In the genomic region with DNA sequence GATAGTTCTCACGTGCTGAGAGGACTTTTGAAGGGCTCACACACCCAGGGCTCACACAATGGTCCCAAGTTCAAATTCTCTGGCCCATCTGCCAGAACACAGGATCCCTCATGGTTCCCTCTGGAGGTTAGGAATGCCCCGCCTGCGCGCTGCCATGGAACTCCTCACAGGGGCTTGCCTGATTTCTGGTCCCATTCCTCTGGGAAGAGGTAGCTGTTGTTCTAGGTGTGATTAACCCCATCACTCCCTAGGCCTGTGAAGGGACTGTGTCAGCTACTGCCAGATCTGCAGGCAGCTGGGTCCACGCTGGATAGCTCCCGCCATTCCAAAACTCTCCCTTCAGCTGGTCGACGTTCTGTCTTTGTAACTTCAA, we compare ENCODE assay signal across 10 cellular contexts. TPM values are rescaled to one million over a fixed set of nuclear protein-coding genes. Genes with fewer than 3 reads are reported as not detected.
DNase-seq lines count a peak whose midpoint lies in the region; ATAC-seq and TF ChIP-seq lines count a peak whose summit lies in the region.
"Had no signal": no experiment of that assay in that cellular context is flagged by ENCODE, and none has a peak within 500 bp of the region (broad histone marks: within the 10 kb centered on the region; RNA-seq: fewer than 3 reads in every experiment).

No MANE protein-coding gene starts in this region.

- H3K9me3 Mint-ChIP-seq in activated naive CD8-positive, alpha-beta T cell treated with anti-CD3 and anti-CD28 coated beads, Interleukin-2, amount 50 U/mL, for 24 hours: no peaks in the 10 kb centered on the region
- peaks cover 0 to 2% (median 0%) of the 10 kb centered on the region in 11 donors for H3K9me3 Mint-ChIP-seq in naive thymus-derived CD4-positive, alpha-beta T cell

- ATAC-seq in activated naive CD8-positive, alpha-beta T cell treated with anti-CD3 and anti-CD28 coated beads, Interleukin-2, amount 50 U/mL, for 24 hours: no peak
- ATAC-seq in naive thymus-derived CD4-positive, alpha-beta T cell: no peak
- no peak for ATAC-seq in GM21528 (IDR thresholded peaks at IDR 0.05; ENCODE audit: low FRiP score, unreplicated experiment)

- POLR2A ChIA-PET in naive thymus-derived CD4-positive, alpha-beta T cell (lab: Charles Lee): interaction anchor here (0.8 to 5.2 kb wide), 7 partner anchors 19 to 412 kb away, joined by 3 to 69 read pairs (median 6); a partner anchor contains a TSS

- H3F3A ChIP-seq in GM23248 (ENCODE audit: insufficient read depth): peaks cover 44% of the 10 kb centered on the region

- H3K4me3 Mint-ChIP-seq in activated naive CD8-positive, alpha-beta T cell treated with anti-CD3 and anti-CD28 coated beads, Interleukin-2, amount 50 U/mL, for 24 hours: peak overlapping the region; percentile 91
- H3K4me3 Mint-ChIP-seq in naive thymus-derived CD4-positive, alpha-beta T cell: peak overlapping the region in 6 of 10 donors; percentile 21 to 96 (median 91)

- H3K27ac Mint-ChIP-seq in activated naive CD8-positive, alpha-beta T cell treated with anti-CD3 and anti-CD28 coated beads, Interleukin-2, amount 50 U/mL, for 24 hours: peak overlapping the region; percentile 35
- H3K27ac Mint-ChIP-seq in naive thymus-derived CD4-positive, alpha-beta T cell: peak overlapping the region in 5 of 9 donors; percentile 17 to 59 (median 36)

- H3K27me3 ChIP-seq in BLaER1 treated with 17β-estradiol and CSF1 and Interleukin-3, amounts not matched to agents 10 nM and 100 nM: no peaks in the 10 kb centered on the region
- H3K27me3 ChIP-seq in GM23248 (replicated peaks; ENCODE audit: insufficient read depth): no peaks in the 10 kb centered on the region
- H3K27me3 ChIP-seq in naive thymus-derived CD4-positive, alpha-beta T cell (ENCODE audit: control insufficient read depth in 2 of 2, insufficient read depth in 2 of 2, low read length in 2 of 2): no peaks in the 10 kb centered on the region
- H3K27me3 ChIP-seq: SJSA1 had no signal

- peaks cover 56% of the 10 kb centered on the region for H3K4me1 Mint-ChIP-seq in activated naive CD8-positive, alpha-beta T cell treated with anti-CD3 and anti-CD28 coated beads, Interleukin-2, amount 50 U/mL, for 24 hours
- peaks cover 30 to 60% (median 55%) of the 10 kb centered on the region in 7 donors for H3K4me1 Mint-ChIP-seq in naive thymus-derived CD4-positive, alpha-beta T cell

- peak overlapping the region; percentile 10 to 100 (median 99); a peak in 18 of 22 replicates for H3K9ac ChIP-seq in BLaER1 treated with 17β-estradiol and CSF1 and Interleukin-3, amounts not matched to agents 10 nM and 100 nM
- H3K9ac ChIP-seq in GM23248: peak overlapping the region; percentile 87; the same call in 1 of the 2 replicates

- H3K27me3 Mint-ChIP-seq in activated naive CD8-positive, alpha-beta T cell treated with anti-CD3 and anti-CD28 coated beads, Interleukin-2, amount 50 U/mL, for 24 hours: no peaks in the 10 kb centered on the region
- H3K27me3 Mint-ChIP-seq in naive thymus-derived CD4-positive, alpha-beta T cell: no peaks in the 10 kb centered on the region

- CTCF ChIA-PET in naive thymus-derived CD4-positive, alpha-beta T cell (lab: Charles Lee): interaction anchor here (0.7 to 3.4 kb wide), 3 partner anchors 14 to 1007 kb away, joined by 5 to 11 read pairs (median 6); a partner anchor contains a TSS

- H3K9me2 ChIP-seq in GM23248 (ENCODE audit: insufficient read depth): no peaks in the 10 kb centered on the region

- peak overlapping the region; percentile 71 to 89 (median 80); a peak in 18 of 20 replicates for H3K4me3 ChIP-seq in BLaER1 treated with 17β-estradiol and CSF1 and Interleukin-3, amounts not matched to agents 10 nM and 100 nM
- peak overlapping the region; percentile 99 for H3K4me3 ChIP-seq in GM23248
- H3K4me3 ChIP-seq in naive thymus-derived CD4-positive, alpha-beta T cell (ENCODE audit: low read length): no peak overlapping the region

- WGBS in GM23248 (ENCODE audit: low coverage in 1 of 2, low lambda C conversion rate in 2 of 2, missing lambda C conversion rate in 2 of 2), 2 experiments: 67 to 78% methylated on average over 8 of the region's 8 CpGs

- H3K36me3 ChIP-seq in BLaER1 treated with 17β-estradiol and CSF1 and Interleukin-3, amounts not matched to agents 10 nM and 100 nM: peaks cover under 1 to 24% (median 6%) of the 10 kb centered on the region in 11 experiments; a peak in 20 of 22 replicates
- H3K36me3 ChIP-seq in GM23248 (ENCODE audit: low read depth): no peaks in the 10 kb centered on the region
- H3K36me3 ChIP-seq in naive thymus-derived CD4-positive, alpha-beta T cell (ENCODE audit: control insufficient read depth in 2 of 3, insufficient read depth in 3 of 3, low read length in 3 of 3): peaks cover 0 to 4% (median 0%) of the 10 kb centered on the region in 3 experiments

- intact Hi-C loops in naive thymus-derived CD4-positive, alpha-beta T cell (cut with micrococcal nuclease): loop anchor here (5.0 kb wide), 2 partner anchors 255 to 760 kb away; a partner anchor contains a TSS

- H3K4me1 ChIP-seq in BLaER1 treated with 17β-estradiol and CSF1 and Interleukin-3, amounts not matched to agents 10 nM and 100 nM: peaks cover 56 to 81% (median 71%) of the 10 kb centered on the region in 10 experiments
- H3K4me1 ChIP-seq in GM23248 (ENCODE audit: insufficient read depth): peaks cover 54% of the 10 kb centered on the region
- peaks cover 32 to 37% of the 10 kb centered on the region in 2 donors for H3K4me1 ChIP-seq in naive thymus-derived CD4-positive, alpha-beta T cell (ENCODE audit: control insufficient read depth in 2 of 2, insufficient read depth in 2 of 2, low read length in 2 of 2)

- H3K4me2 ChIP-seq in BLaER1 treated with 17β-estradiol and CSF1 and Interleukin-3, amounts not matched to agents 10 nM and 100 nM: peak overlapping the region; percentile 87 to 100 (median 97)
- peak overlapping the region; percentile 95 for H3K4me2 ChIP-seq in GM23248 (ENCODE audit: unreplicated experiment)

- H3K36me3 Mint-ChIP-seq in activated naive CD8-positive, alpha-beta T cell treated with anti-CD3 and anti-CD28 coated beads, Interleukin-2, amount 50 U/mL, for 24 hours (ENCODE audit: low read depth): peaks cover 21% of the 10 kb centered on the region
- H3K36me3 Mint-ChIP-seq in naive thymus-derived CD4-positive, alpha-beta T cell: peaks cover 0 to 9% (median 0%) of the 10 kb centered on the region in 5 donors

- no peak overlapping the region for H2AFZ ChIP-seq in GM23248

- in situ Hi-C loops in GM23248 (cut with MboI) (no loop called here), GM13977 (cut with MboI; ENCODE audit: low pct_unique_long_range_greater_than_20kb, low sequenced_read_pairs, unreplicated experiment) (loop anchor here (25.0 kb wide), 1 partner anchor 405 kb away; a partner anchor contains a TSS)

- peaks cover 55% of the 10 kb centered on the region for H3K79me2 ChIP-seq in GM23248 (ENCODE audit: insufficient read depth)

- no peak for TF ChIP-seq CTCF in GM13977 (IDR thresholded peaks at IDR 0.05; ENCODE audit: extremely low read depth, insufficient read depth, missing control alignments)

- DNase-seq in GM23248: peak; percentile 29
- no peak for DNase-seq in activated naive CD8-positive, alpha-beta T cell treated with anti-CD3 and anti-CD28 coated beads, Interleukin-2, amount 50 U/mL, for 24 hours
- DNase-seq in naive thymus-derived CD4-positive, alpha-beta T cell: no peak
- no peak for DNase-seq in GM13977 (ENCODE audit: low spot score)
- no peak for DNase-seq in OCI-M1 (lab: John Stamatoyannopoulos, UW)
- DNase-seq in NCI-H187 (lab: John Stamatoyannopoulos, UW): no peak
- DNase-seq: nucleus accumbens had no signal

- H3K27ac ChIP-seq in BLaER1 treated with 17β-estradiol and CSF1 and Interleukin-3, amounts not matched to agents 10 nM and 100 nM: peak overlapping the region in 1 of 11 experiments; percentile 100; a peak in 1 of 22 replicates
- no peak overlapping the region for H3K27ac ChIP-seq in GM23248
- H3K27ac ChIP-seq in naive thymus-derived CD4-positive, alpha-beta T cell (ENCODE audit: low read depth, low read length): peak overlapping the region; percentile 16
- H3K27ac ChIP-seq: SJSA1 had no signal

- no peaks in the 10 kb centered on the region for H3K9me3 ChIP-seq in BLaER1 treated with 17β-estradiol and CSF1 and Interleukin-3, amounts not matched to agents 10 nM and 100 nM (replicated peaks in 1 of 11)
- no peaks in the 10 kb centered on the region for H3K9me3 ChIP-seq in GM23248 (ENCODE audit: low read depth)
- H3K9me3 ChIP-seq in naive thymus-derived CD4-positive, alpha-beta T cell (ENCODE audit: control insufficient read depth in 2 of 3, low read length in 3 of 3): no peaks in the 10 kb centered on the region
- H3K9me3 ChIP-seq: SJSA1 had no signal

- H4K20me1 ChIP-seq in BLaER1 treated with 17β-estradiol and CSF1 and Interleukin-3, amounts not matched to agents 10 nM and 100 nM: peaks cover 32 to 86% (median 62%) of the 10 kb centered on the region in 11 experiments; a peak in 21 of 22 replicates
- H4K20me1 ChIP-seq in GM23248 (ENCODE audit: insufficient read depth): no peaks in the 10 kb centered on the region

RNA-seq across cellular contexts. Expression of a gene that starts 2.3 kb away (rescaled TPM):
- total RNA-seq in GM23248 (2014; rRNA removed; shearing (Covaris generic)): 11.2 and 14.3 TPM in 2 replicates
- 5.0 and 7.0 TPM in 2 replicates for polyA plus RNA-seq in GM23248 (2016; fragmentation: Nextera tagmentation; extraction: Ambion mirVana)
- 10 to 100 TPM in 3 of 5 experiments, 1 to 10 TPM in 2; 8.5 to 14.4 (median 11.5) TPM for total RNA-seq in naive thymus-derived CD4-positive, alpha-beta T cell
- 10 to 100 TPM in 1 of 2 donors, 1 to 10 TPM in 1; 6.2 to 12.1 TPM for polyA plus RNA-seq in naive thymus-derived CD4-positive, alpha-beta T cell

RNA-seq across cellular contexts. Expression of a gene that starts 14.4 kb away (rescaled TPM):
- total RNA-seq in GM23248 (2014; rRNA removed; shearing (Covaris generic)): 0.22 and 0.38 TPM in 2 replicates
- polyA plus RNA-seq in GM23248 (2016; fragmentation: Nextera tagmentation; extraction: Ambion mirVana): 0.39 and 0.41 TPM in 2 replicates
- total RNA-seq in naive thymus-derived CD4-positive, alpha-beta T cell: under 1 TPM; 0.11 to 0.54 (median 0.32) TPM
- under 1 TPM; 0.12 to 0.33 TPM for polyA plus RNA-seq in naive thymus-derived CD4-positive, alpha-beta T cell

RNA-seq across cellular contexts. Expression of a gene that starts 15.0 kb away (rescaled TPM):
- total RNA-seq in GM23248 (2014; rRNA removed; shearing (Covaris generic)): 71.8 and 88.5 TPM in 2 replicates
- polyA plus RNA-seq in GM23248 (2016; fragmentation: Nextera tagmentation; extraction: Ambion mirVana): 174 and 177 TPM in 2 replicates
- 1 to 10 TPM in 1 of 5 experiments, under 1 TPM in 4; 0.29 to 1.5 (median 0.57) TPM for total RNA-seq in naive thymus-derived CD4-positive, alpha-beta T cell
- under 1 TPM; 0.32 to 0.44 TPM for polyA plus RNA-seq in naive thymus-derived CD4-positive, alpha-beta T cell

RNA-seq across cellular contexts. Expression of a gene that starts 25.9 kb away (rescaled TPM):
- not detected in 2 replicates for total RNA-seq in GM23248 (2014; rRNA removed; shearing (Covaris generic))
- polyA plus RNA-seq in GM23248 (2016; fragmentation: Nextera tagmentation; extraction: Ambion mirVana): 4.7 and 4.8 TPM in 2 replicates
- total RNA-seq in naive thymus-derived CD4-positive, alpha-beta T cell: 1 to 10 TPM in 4 of 5 experiments, under 1 TPM in 1; 0.12 to 5.5 (median 3.7) TPM
- 1 to 10 TPM; 2.4 to 3.3 TPM for polyA plus RNA-seq in naive thymus-derived CD4-positive, alpha-beta T cell
- total RNA-seq: SJSA1 had no signal

RNA-seq across cellular contexts. Expression of a gene that starts 28.8 kb away (rescaled TPM):
- total RNA-seq in GM23248 (2014; rRNA removed; shearing (Covaris generic)): not detected in 2 replicates
- polyA plus RNA-seq in GM23248 (2016; fragmentation: Nextera tagmentation; extraction: Ambion mirVana): not detected in 2 replicates
- not detected for total RNA-seq in naive thymus-derived CD4-positive, alpha-beta T cell
- not detected for polyA plus RNA-seq in naive thymus-derived CD4-positive, alpha-beta T cell
- total RNA-seq: SJSA1 had no signal

Comparison
In these comparisons a context has a peak if more than half of its experiments do, and no peak if none do; other contexts are left out.
1. RNA of a gene that starts 15.0 kb away (total RNA-seq): 71.8 to 88.5 TPM in GM23248; 0.29 to 1.5 TPM in naive thymus-derived CD4-positive, alpha-beta T cell; every median in the first group is over 10 times any median in the second.